ENCODE assay signal across 21 cellular contexts in the genomic region with DNA sequence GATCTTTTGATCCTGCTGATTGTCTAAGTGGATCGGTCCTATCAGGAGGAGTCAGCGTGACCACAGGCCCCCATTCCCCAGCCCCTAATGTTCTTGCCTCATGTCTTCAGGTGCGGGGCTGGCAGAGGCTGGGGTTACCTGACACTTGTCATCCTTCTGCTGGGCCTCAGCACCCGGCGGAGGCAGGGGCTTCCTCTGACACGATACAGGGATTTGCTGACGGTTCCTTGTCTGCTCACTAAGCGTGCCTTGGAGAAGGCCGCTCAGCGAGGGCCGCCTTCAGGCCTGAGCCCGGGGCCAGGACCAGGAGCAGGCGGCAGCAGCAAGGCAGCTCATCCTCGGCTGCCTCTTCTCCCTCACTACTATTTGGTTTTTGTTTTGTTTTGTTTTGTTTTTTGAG. TPM values are rescaled to one million over a fixed set of nuclear protein-coding genes. Genes with fewer than 3 reads are reported as not detected.
A peak's percentile ranks its signal among the peaks of the same experiment; 100 is the strongest.
DNase-seq lines count a peak whose midpoint lies in the region; ATAC-seq and TF ChIP-seq lines count a peak whose summit lies in the region.
"Had no signal": no experiment of that assay in that cellular context is flagged by ENCODE, and none has a peak within 500 bp of the region (broad histone marks: within the 10 kb centered on the region; RNA-seq: fewer than 3 reads in every experiment).

No MANE protein-coding gene starts in this region.

- H3K36me3 ChIP-seq in lower lobe of right lung: no peaks in the 10 kb centered on the region
- H3K36me3 ChIP-seq: BLaER1 treated with 17β-estradiol and CSF1 and Interleukin-3, amounts not matched to agents 10 nM and 100 nM; Peyer's patch had no signal

- H3K4me1 Mint-ChIP-seq in chondrocyte (ENCODE audit: low read depth): peaks cover 17% of the 10 kb centered on the region

- no peak overlapping the region for H3K4me3 Mint-ChIP-seq in chondrocyte (ENCODE audit: unreplicated experiment)
- H3K4me3 Mint-ChIP-seq: CD8-positive, alpha-beta T cell; IgD-negative memory B cell had no signal

- DNase-seq in Right ventricle myocardium inferior (ENCODE audit: missing footprints) (peak; percentile 53), cardiac septum (ENCODE audit: low spot score) (no peak), chondrocyte (ENCODE audit: low spot score) (peak; percentile 65), lower lobe of right lung (peak; percentile 32), retina (peak; percentile 3), NCI-H2196 (lab: John Stamatoyannopoulos, UW; ENCODE audit: unreplicated experiment) (no peak), NCI-H2171 treated with DMSO at 0.1 percent for 48 hours (lab: John Stamatoyannopoulos, UW) (no peak)
- DNase-seq: 8988T; CD8-positive, alpha-beta T cell; DND-41; GOT3; NCI-H1105 treated with DMSO at 0.1 percent for 48 hours; NCI-H2029 treated with DMSO at 0.1 percent for 48 hours; NCI-H446; NCI-H526; Peyer's patch had no signal

- H3K27me3 ChIP-seq in lower lobe of right lung (ENCODE audit: low read depth): no peaks in the 10 kb centered on the region
- H3K27me3 ChIP-seq: BLaER1 treated with 17β-estradiol and CSF1 and Interleukin-3, amounts not matched to agents 10 nM and 100 nM; Peyer's patch had no signal

- H3K9me3 ChIP-seq in lower lobe of right lung: no peaks in the 10 kb centered on the region
- H3K9me3 ChIP-seq: BLaER1 treated with 17β-estradiol and CSF1 and Interleukin-3, amounts not matched to agents 10 nM and 100 nM; Peyer's patch had no signal

- H3K27me3 Mint-ChIP-seq in chondrocyte (ENCODE audit: low read depth): peaks cover 3% of the 10 kb centered on the region
- H3K27me3 Mint-ChIP-seq: IgD-negative memory B cell had no signal

- ATAC-seq in Right ventricle myocardium inferior (no peak), lower lobe of right lung (no peak), GM21619 (IDR thresholded peaks at IDR 0.05; ENCODE audit: unreplicated experiment) (no peak)
- ATAC-seq: CD8-positive, alpha-beta T cell; GM12878; HCT116 had no signal

- no peak overlapping the region for H3K27ac Mint-ChIP-seq in chondrocyte (ENCODE audit: unreplicated experiment)
- H3K27ac Mint-ChIP-seq: CD8-positive, alpha-beta T cell; IgD-negative memory B cell had no signal

- TF ChIP-seq CTCF in chondrocyte (IDR thresholded peaks at IDR 0.05) (no peak), lower lobe of right lung (IDR thresholded peaks at IDR 0.05) (no peak)

- no peaks in the 10 kb centered on the region for H3K36me3 Mint-ChIP-seq in chondrocyte (ENCODE audit: low read depth)

- H3K27ac ChIP-seq in lower lobe of right lung: no peak overlapping the region
- H3K27ac ChIP-seq: BLaER1 treated with 17β-estradiol and CSF1 and Interleukin-3, amounts not matched to agents 10 nM and 100 nM; Peyer's patch had no signal

- no peaks in the 10 kb centered on the region for H3K4me1 ChIP-seq in lower lobe of right lung
- H3K4me1 ChIP-seq: Peyer's patch had no signal

- H3K4me3 ChIP-seq in lower lobe of right lung: no peak overlapping the region
- H3K4me3 ChIP-seq: BLaER1 treated with 17β-estradiol and CSF1 and Interleukin-3, amounts not matched to agents 10 nM and 100 nM; GM12878; Peyer's patch had no signal

- H3K9me3 Mint-ChIP-seq in chondrocyte (ENCODE audit: low read depth): no peaks in the 10 kb centered on the region
- H3K9me3 Mint-ChIP-seq: CD8-positive, alpha-beta T cell; IgD-negative memory B cell had no signal

- intact Hi-C loops in Right ventricle myocardium inferior (cut with DNase I): no loop called here
- intact Hi-C loops in cardiac septum (cut with DNase I): no loop called here
- intact Hi-C loops in lower lobe of right lung (cut with DNase I): no loop called here

RNA-seq across cellular contexts. Expression of gene KCNQ1OT1, which starts 45.7 kb away (rescaled TPM):
- total RNA-seq in Right ventricle myocardium inferior (0.32 TPM), cardiac septum (0.57 TPM), chondrocyte (2.5 to 8.5 TPM (median 2.7 TPM) in 3 replicates), lower lobe of right lung (1.6 TPM)

Comparison
In these comparisons a context has a peak if more than half of its experiments do, and no peak if none do; other contexts are left out.
1. DNase-seq: peak in Right ventricle myocardium inferior (single experiment), chondrocyte (single experiment), lower lobe of right lung (single experiment) and retina (single experiment); none in cardiac septum (single experiment), NCI-H2196 (single experiment) and NCI-H2171 treated with DMSO at 0.1 percent for 48 hours (single experiment).